Comparison of ENCODE assay signal across 8 cellular contexts in genomic region chr5:39376293-39376714, GRCh38. TPM values are rescaled to one million over a fixed set of nuclear protein-coding genes. Genes with fewer than 3 reads are reported as not detected.
DNase-seq lines count a peak whose midpoint lies in the region; ATAC-seq and TF ChIP-seq lines count a peak whose summit lies in the region.

No MANE protein-coding gene starts in this region.

- peak; percentile 47 for DNase-seq in DND-41
- peak; percentile 47 for DNase-seq in GM20000 (ENCODE audit: low spot score)
- peak; percentile 61 for DNase-seq in HT1080 (ENCODE audit: low read depth)
- DNase-seq in adrenal gland = peak in 3 of 7 donors; percentile 38 to 54 (median 53)
- peak; percentile 33 for DNase-seq in iPS DF 19.7 (ENCODE audit: low read depth, low spot score)
- DNase-seq in stimulated activated CD4-positive, alpha-beta T cell treated with anti-CD3 and anti-CD28 coated beads, Interleukin-12 subunit alpha, Interleukin-12 subunit beta, amount 100 ng/mL, for 48 hours (ENCODE audit: low read depth in 2 of 3, low spot score in 1 of 3) = peak in 2 of 3 donors; percentile 16 to 59

- H3K9ac ChIP-seq in DND-41 (ENCODE audit: low read depth, low read length) (no peak overlapping the region), OCI-LY1 (ENCODE audit: low read length) (no peak overlapping the region)

- H3K9me3 ChIP-seq in DND-41 (ENCODE audit: insufficient read depth, low read length, severe bottlenecking) (no peaks in the 10 kb centered on the region), OCI-LY1 (ENCODE audit: low read length) (no peaks in the 10 kb centered on the region), adrenal gland (replicated peaks in 1 of 3) (no peaks in the 10 kb centered on the region)

- ATAC-seq in DND-41 (ENCODE audit: insufficient read depth, low read depth) = peak; percentile 87
- ATAC-seq in GM21737 (IDR thresholded peaks at IDR 0.05; ENCODE audit: unreplicated experiment) = no peak

- H3K79me2 ChIP-seq in DND-41 (ENCODE audit: insufficient read depth, low read length) = no peaks in the 10 kb centered on the region
- H3K79me2 ChIP-seq in OCI-LY1 (ENCODE audit: insufficient read depth, low read length) = no peaks in the 10 kb centered on the region

- 56 to 73% (median 64%) methylated on average over 3 of the region's 3 CpGs for WGBS in adrenal gland, 4 donors

- no peak overlapping the region for H2AFZ ChIP-seq in DND-41 (ENCODE audit: low read depth, low read length)
- H2AFZ ChIP-seq in OCI-LY1 (ENCODE audit: low read length) = no peak overlapping the region; the same call in 1 of the 2 replicates

- H3K4me2 ChIP-seq in DND-41 (ENCODE audit: insufficient read depth, low read length) = no peak overlapping the region
- H3K4me2 ChIP-seq in OCI-LY1 (ENCODE audit: low read length) = no peak overlapping the region

- no peaks in the 10 kb centered on the region for H3K9me2 ChIP-seq in OCI-LY1 (ENCODE audit: low read depth, low read length)

- no peaks in the 10 kb centered on the region for H4K20me1 ChIP-seq in DND-41 (ENCODE audit: insufficient read depth, low read length)
- no peaks in the 10 kb centered on the region for H4K20me1 ChIP-seq in OCI-LY1 (ENCODE audit: insufficient read depth, low read length)

- TF ChIP-seq CTCF in DND-41 (IDR thresholded peaks at IDR 0.05; ENCODE audit: borderline replicate concordance, extremely low read depth, low read length, poor library complexity, severe bottlenecking) (peak; percentile 79), GM20000 (IDR thresholded peaks at IDR 0.05; ENCODE audit: extremely low read depth, missing control alignments) (peak; percentile 56), OCI-LY1 (IDR thresholded peaks at IDR 0.05; ENCODE audit: low read length) (peak; percentile 73; the same call in 1 of the 2 replicates), adrenal gland (IDR thresholded peaks at IDR 0.05) (peak; percentile 47 to 76 (median 68))

- H3K36me3 ChIP-seq in DND-41 (ENCODE audit: insufficient read depth, low read length) (no peaks in the 10 kb centered on the region), OCI-LY1 (ENCODE audit: insufficient read depth, low read length) (no peaks in the 10 kb centered on the region), adrenal gland (replicated peaks in 1 of 2) (peaks cover 0 to 89% of the 10 kb centered on the region in 2 donors)

- H3K27me3 ChIP-seq in DND-41 (ENCODE audit: insufficient read depth, low read length, poor library complexity) (peaks cover 7% of the 10 kb centered on the region), OCI-LY1 (ENCODE audit: insufficient read depth, low read length) (no peaks in the 10 kb centered on the region), adrenal gland (no peaks in the 10 kb centered on the region)

- TF ChIP-seq POLR2A in adrenal gland (IDR thresholded peaks at IDR 0.05) = no peak

- H3K4me1 ChIP-seq in DND-41 (ENCODE audit: insufficient read depth, low read length) = no peaks in the 10 kb centered on the region
- peaks cover 24% of the 10 kb centered on the region for H3K4me1 ChIP-seq in OCI-LY1 (ENCODE audit: insufficient read depth, low read length, severe bottlenecking)
- H3K4me1 ChIP-seq in adrenal gland (replicated peaks in 1 of 2) = no peaks in the 10 kb centered on the region

- intact Hi-C loops in adrenal gland (cut with DNase I) = loop anchor here in 1 of 2 donors (5.0 kb wide), 1 partner anchor 171 kb away; no protein-coding TSS in a partner anchor

- H3F3A ChIP-seq in OCI-LY1 (ENCODE audit: insufficient read depth, low read length) = no peaks in the 10 kb centered on the region

- H3K4me3 ChIP-seq in DND-41 (ENCODE audit: low read depth in 1 of 2, low read length in 2 of 2) = no peak overlapping the region
- H3K4me3 ChIP-seq in OCI-LY1 (ENCODE audit: low read depth, low read length, poor library complexity, severe bottlenecking) = no peak overlapping the region
- no peak overlapping the region for H3K4me3 ChIP-seq in adrenal gland

- H3K27ac ChIP-seq in DND-41 (ENCODE audit: low read length) (no peak overlapping the region), OCI-LY1 (ENCODE audit: low read depth, low read length, poor library complexity, severe bottlenecking) (no peak overlapping the region), adrenal gland (peak overlapping the region in 1 of 5 donors; percentile 16)

RNA-seq across cellular contexts. Expression of gene C9, which starts 12.0 kb away (rescaled TPM):
- total RNA-seq in HT1080 (2014; rRNA removed; shearing (Covaris generic)) = not detected in 2 replicates
- not detected in 2 replicates for polyA plus RNA-seq in HT1080 (2015; cell fraction: cytosol; rRNA removed)
- polyA plus RNA-seq in HT1080 (2015; cell fraction: nucleus; rRNA removed) = not detected in 2 replicates
- total RNA-seq in adrenal gland = under 1 TPM in 4 of 8 donors, not detected in 4; 0.16 to 0.54 (median 0.34) TPM
- polyA plus RNA-seq in adrenal gland = under 1 TPM; 0.07 to 0.53 (median 0.40) TPM

RNA-seq across cellular contexts. Expression of gene DAB2, which starts 48.5 kb away (rescaled TPM):
- total RNA-seq in HT1080 (2014; rRNA removed; shearing (Covaris generic)) = 8.8 and 10.6 TPM in 2 replicates
- polyA plus RNA-seq in HT1080 (2015; cell fraction: cytosol; rRNA removed) = 21.1 and 28.7 TPM in 2 replicates
- 41.1 and 44.3 TPM in 2 replicates for polyA plus RNA-seq in HT1080 (2015; cell fraction: nucleus; rRNA removed)
- total RNA-seq in adrenal gland = 100 to 1,000 TPM in 7 of 8 donors, 10 to 100 TPM in 1; 96.1 to 418 (median 224) TPM
- 100 to 1,000 TPM; 111 to 200 (median 119) TPM for polyA plus RNA-seq in adrenal gland
